9 cellular contexts compared by ENCODE assay signal in the genomic region with DNA sequence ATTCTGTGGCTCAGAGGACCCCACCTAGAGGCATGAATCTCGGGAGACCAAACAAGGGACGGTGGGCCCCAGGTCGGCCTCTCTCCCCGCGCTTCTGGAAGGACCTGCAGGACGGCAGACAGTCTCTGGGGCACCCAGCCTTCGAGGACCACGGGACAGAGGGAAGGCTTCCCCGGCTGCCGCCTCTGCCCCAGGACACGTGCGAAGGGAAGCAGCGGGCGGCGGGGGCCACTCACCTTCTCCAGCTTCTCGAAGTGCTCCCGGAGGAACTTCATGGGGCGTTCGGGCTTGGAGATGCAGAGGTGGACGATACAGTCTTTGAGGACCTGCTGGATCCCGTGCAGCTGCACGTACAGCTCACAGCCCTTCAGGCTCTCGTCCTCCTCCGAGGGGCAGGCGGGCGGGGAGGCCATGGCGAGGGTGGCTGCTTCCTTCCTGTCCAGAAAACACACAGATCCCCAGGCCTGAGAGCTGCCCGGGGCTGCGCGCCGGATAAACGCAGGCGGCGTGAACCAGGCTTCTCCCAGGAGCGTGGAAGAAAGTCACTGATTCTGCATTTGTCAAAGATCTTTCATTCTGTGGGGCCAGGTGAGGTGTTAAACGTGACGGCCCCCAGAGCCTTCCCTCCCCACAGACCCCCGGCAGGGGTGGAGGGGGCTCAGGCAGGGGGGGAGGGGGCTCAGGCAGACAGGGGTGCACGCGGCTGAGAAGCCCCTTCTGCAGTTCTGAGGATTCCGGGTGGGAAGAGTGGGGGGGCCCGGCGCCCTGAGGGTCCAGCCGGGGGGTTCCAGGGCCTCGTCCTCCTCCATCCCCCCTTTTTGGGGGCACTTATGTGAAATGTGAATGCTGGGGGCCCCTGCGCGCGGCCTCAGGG. TPM values are rescaled to one million over a fixed set of nuclear protein-coding genes. Genes with fewer than 3 reads are reported as not detected.
DNase-seq lines count a peak whose midpoint lies in the region; ATAC-seq and TF ChIP-seq lines count a peak whose summit lies in the region.
"Had no signal": no experiment of that assay in that cellular context is flagged by ENCODE, and none has a peak within 500 bp of the region (broad histone marks: within the 10 kb centered on the region; RNA-seq: fewer than 3 reads in every experiment).

No MANE protein-coding gene starts in this region.

- no peak for TF ChIP-seq POLR2A in prostate gland (IDR thresholded peaks at IDR 0.05)

- H3K27me3 Mint-ChIP-seq in CD8-positive, alpha-beta T cell (ENCODE audit: low read depth): no peaks in the 10 kb centered on the region
- H3K27me3 Mint-ChIP-seq in activated B cell treated with CpG ODN at 0.5 μM for 24 hours: peaks cover 5% of the 10 kb centered on the region

- peak overlapping the region; percentile 57 for H3K27ac Mint-ChIP-seq in CD8-positive, alpha-beta T cell
- no peak overlapping the region for H3K27ac Mint-ChIP-seq in activated B cell treated with CpG ODN at 0.5 μM for 24 hours

- ATAC-seq in CD8-positive, alpha-beta T cell: no peak
- ATAC-seq in activated B cell treated with CpG ODN at 0.5 μM for 24 hours (ENCODE audit: low read depth) (no peak), HG03354 (IDR thresholded peaks at IDR 0.05; ENCODE audit: poor library complexity, severe bottlenecking, unreplicated experiment) (no peak)

- peak overlapping the region; percentile 69 for H3K4me3 Mint-ChIP-seq in CD8-positive, alpha-beta T cell
- peak overlapping the region; percentile 28 for H3K4me3 Mint-ChIP-seq in activated B cell treated with CpG ODN at 0.5 μM for 24 hours

- H3K36me3 ChIP-seq in CD8-positive, alpha-beta T cell (ENCODE audit: insufficient read depth, low read length): no peaks in the 10 kb centered on the region
- H3K36me3 ChIP-seq in left ventricle myocardium inferior (no peaks in the 10 kb centered on the region), prostate gland (no peaks in the 10 kb centered on the region)
- H3K36me3 ChIP-seq: neutrophil had no signal

- no peak for DNase-seq in CD8-positive, alpha-beta T cell
- DNase-seq in activated B cell treated with CpG ODN at 0.5 μM for 24 hours: no peak
- DNase-seq in left ventricle myocardium inferior: no peak
- no peak for DNase-seq in prostate gland (ENCODE audit: low spot score)
- no peak for DNase-seq in amygdala (lab: John Stamatoyannopoulos, UW)
- no peak for DNase-seq in stimulated activated CD4-positive, alpha-beta T cell treated with anti-CD3 and anti-CD28 coated beads, Interleukin-1b, Interleukin-23, amount 100 ng/mL, for 48 hours
- DNase-seq in Ammon's horn (ENCODE audit: low spot score): no peak

- H3K9me3 Mint-ChIP-seq in CD8-positive, alpha-beta T cell: no peaks in the 10 kb centered on the region
- no peaks in the 10 kb centered on the region for H3K9me3 Mint-ChIP-seq in activated B cell treated with CpG ODN at 0.5 μM for 24 hours

- 55% methylated on average over 38 of the region's 48 CpGs for WGBS in prostate gland

- H3K27ac ChIP-seq in CD8-positive, alpha-beta T cell (ENCODE audit: low read depth, low read length): no peak overlapping the region
- H3K27ac ChIP-seq in left ventricle myocardium inferior (replicated peaks) (peak overlapping the region; percentile 49), prostate gland (peak overlapping the region in 1 of 2 donors; percentile 58)
- H3K27ac ChIP-seq: neutrophil had no signal

- peak overlapping the region; percentile 23 for H3K4me3 ChIP-seq in CD8-positive, alpha-beta T cell (ENCODE audit: low read depth, low read length)
- H3K4me3 ChIP-seq in left ventricle myocardium inferior (peak overlapping the region; percentile 73), prostate gland (peak overlapping the region; percentile 49 to 88)

- POLR2A ChIA-PET in CD8-positive, alpha-beta T cell (lab: Charles Lee): interaction anchor here (0.7 to 1.2 kb wide), 2 partner anchors 94 to 250 kb away, joined by 4 to 5 read pairs; no protein-coding TSS in a partner anchor
- POLR2A ChIA-PET in activated B cell treated with CpG ODN at 0.5 μM for 24 hours (lab: Charles Lee): no interaction called here

- H3K27me3 ChIP-seq in CD8-positive, alpha-beta T cell (ENCODE audit: insufficient read depth, low read length): no peaks in the 10 kb centered on the region
- H3K27me3 ChIP-seq in left ventricle myocardium inferior (ENCODE audit: low read depth) (peaks cover 3% of the 10 kb centered on the region), prostate gland (replicated peaks; ENCODE audit: insufficient read depth) (no peaks in the 10 kb centered on the region)

- peaks cover 15% of the 10 kb centered on the region for H3K36me3 Mint-ChIP-seq in CD8-positive, alpha-beta T cell
- H3K36me3 Mint-ChIP-seq in activated B cell treated with CpG ODN at 0.5 μM for 24 hours (ENCODE audit: low read depth): peaks cover 15% of the 10 kb centered on the region

- H3K9me3 ChIP-seq in CD8-positive, alpha-beta T cell (ENCODE audit: low read length): no peaks in the 10 kb centered on the region
- no peaks in the 10 kb centered on the region for H3K9me3 ChIP-seq in left ventricle myocardium inferior (replicated peaks)
- no peaks in the 10 kb centered on the region for H3K9me3 ChIP-seq in prostate gland
- H3K9me3 ChIP-seq: neutrophil had no signal

- peaks cover 14% of the 10 kb centered on the region for H3K4me1 ChIP-seq in CD8-positive, alpha-beta T cell (ENCODE audit: insufficient read depth, low read length)
- H3K4me1 ChIP-seq in left ventricle myocardium inferior (peaks cover 13% of the 10 kb centered on the region), prostate gland (replicated peaks) (no peaks in the 10 kb centered on the region)

- intact Hi-C loops in CD8-positive, alpha-beta T cell (cut with DNase I, micrococcal nuclease): loop anchor here in 1 of 2 experiments (5.0 kb wide), 1 partner anchor 129 kb away; no protein-coding TSS in a partner anchor
- intact Hi-C loops in activated B cell treated with CpG ODN at 0.5 μM for 24 hours (cut with micrococcal nuclease): no loop called here
- intact Hi-C loops in left ventricle myocardium inferior (cut with micrococcal nuclease): no loop called here
- intact Hi-C loops in prostate gland (cut with DNase I): no loop called here

- H3K4me1 Mint-ChIP-seq in CD8-positive, alpha-beta T cell (ENCODE audit: low read depth): peaks cover 16% of the 10 kb centered on the region
- H3K4me1 Mint-ChIP-seq in activated B cell treated with CpG ODN at 0.5 μM for 24 hours: peaks cover 8% of the 10 kb centered on the region

- CTCF ChIA-PET in CD8-positive, alpha-beta T cell (lab: Charles Lee): interaction anchor here (0.5 to 1.3 kb wide), 3 partner anchors 10 to 378 kb away, joined by 3 to 4 read pairs (median 3); no protein-coding TSS in a partner anchor
- CTCF ChIA-PET in activated B cell treated with CpG ODN at 0.5 μM for 24 hours (lab: Charles Lee): no interaction called here

- TF ChIP-seq CTCF in CD8-positive, alpha-beta T cell (IDR thresholded peaks at IDR 0.05): no peak
- no peak for TF ChIP-seq CTCF in activated B cell treated with CpG ODN at 0.5 μM for 24 hours (IDR thresholded peaks at IDR 0.05)
- no peak for TF ChIP-seq CTCF in left ventricle myocardium inferior (IDR thresholded peaks at IDR 0.05; ENCODE audit: borderline replicate concordance)
- TF ChIP-seq CTCF in prostate gland (IDR thresholded peaks at IDR 0.05): no peak

RNA-seq across cellular contexts. Expression of a gene that starts 15.2 kb away (rescaled TPM):
- 1 to 10 TPM; 4.3 to 4.9 TPM for total RNA-seq in CD8-positive, alpha-beta T cell
- total RNA-seq in activated B cell treated with CpG ODN at 0.5 μM for 24 hours (23.5 and 25.9 TPM in 2 replicates), left ventricle myocardium inferior (18.1 TPM), prostate gland (10 to 100 TPM; 30.8 to 52.0 TPM)

RNA-seq across cellular contexts. Expression of a gene that starts 15.8 kb away (rescaled TPM):
- total RNA-seq in CD8-positive, alpha-beta T cell: 10 to 100 TPM; 16.6 to 20.2 TPM
- total RNA-seq in activated B cell treated with CpG ODN at 0.5 μM for 24 hours: 17.2 and 17.5 TPM in 2 replicates
- 14.2 TPM for total RNA-seq in left ventricle myocardium inferior
- total RNA-seq in prostate gland: 10 to 100 TPM; 20.2 to 44.8 TPM

Comparison
In these comparisons a context has a peak if more than half of its experiments do, and no peak if none do; other contexts are left out.
1. H3K4me3 ChIP-seq: peak in every context shown above with its lines; median percentile 73 in left ventricle myocardium inferior; 68 in prostate gland; 23 in CD8-positive, alpha-beta T cell.